ENCODE assay signal across 28 cellular contexts in genomic region chr21:20874202-20874601, GRCh38.
"Had no signal": no experiment of that assay in that cellular context is flagged by ENCODE, and none has a peak within 500 bp of the region (broad histone marks: within the 10 kb centered on the region; RNA-seq: fewer than 3 reads in every experiment).

No MANE protein-coding gene starts in this region.

- H3K4me1 ChIP-seq: colonic mucosa, esophagus squamous epithelium, gastrocnemius medialis, heart right ventricle, left lung, lower lobe of right lung had no signal

- H3K27me3 Mint-ChIP-seq: dendritic cell treated with granulocyte-macrophage colony-stimulating factor and Interleukin-4, amounts not matched to agents 40 ng/mL and 50 ng/mL, for 4 days; effector memory CD8-positive, alpha-beta T cell; naive B cell had no signal

- H3K4me3 ChIP-seq: colonic mucosa, esophagus squamous epithelium, gastrocnemius medialis, heart right ventricle, left lung, lower lobe of right lung, mucosa of descending colon had no signal

- H3K36me3 Mint-ChIP-seq: immature natural killer cell, mesothelial cell of epicardium, naive B cell had no signal

- H3K27ac ChIP-seq: colonic mucosa, epithelial cell of prostate, esophagus squamous epithelium, gastrocnemius medialis, heart right ventricle, left lung, lower lobe of right lung had no signal

- H3K27ac Mint-ChIP-seq: dendritic cell treated with granulocyte-macrophage colony-stimulating factor and Interleukin-4, amounts not matched to agents 40 ng/mL and 50 ng/mL, for 4 days; effector memory CD8-positive, alpha-beta T cell; endodermal cell; immature natural killer cell; mesothelial cell of epicardium; naive B cell had no signal

- H3K4me3 Mint-ChIP-seq: dendritic cell treated with granulocyte-macrophage colony-stimulating factor and Interleukin-4, amounts not matched to agents 40 ng/mL and 50 ng/mL, for 4 days; effector memory CD8-positive, alpha-beta T cell; endodermal cell; immature natural killer cell; mesothelial cell of epicardium; naive B cell had no signal

- H3K4me1 Mint-ChIP-seq: endodermal cell, immature natural killer cell, naive B cell had no signal

- H3K36me3 ChIP-seq: colonic mucosa, esophagus squamous epithelium, gastrocnemius medialis, heart right ventricle, left lung, lower lobe of right lung had no signal

- H3K9me3 Mint-ChIP-seq: endodermal cell, mesothelial cell of epicardium had no signal

- H3K9me3 ChIP-seq: colonic mucosa, esophagus squamous epithelium, gastrocnemius medialis, heart right ventricle, left lung, lower lobe of right lung, mucosa of descending colon had no signal

- DNase-seq: colonic mucosa; cortex of kidney; effector CD8-positive, alpha-beta T cell; effector memory CD8-positive, alpha-beta T cell; endodermal cell; erythroblast; esophagus squamous epithelium; foreskin fibroblast; foreskin melanocyte; gastrocnemius medialis; glutamatergic neuron; head of caudate nucleus; heart right ventricle; hippocampal formation; immature natural killer cell; islet precursor cell; kidney; kidney glomerular epithelial cell; left ventricle myocardium superior; lower lobe of right lung; mesenchymal stem cell; mucosa of descending colon; naive B cell had no signal

- H3K27me3 ChIP-seq: colonic mucosa, esophagus squamous epithelium, gastrocnemius medialis, heart right ventricle, left lung had no signal

- ATAC-seq: effector memory CD8-positive, alpha-beta T cell; esophagus mucosa; gastrocnemius medialis; heart right ventricle; left lung; left ventricle myocardium superior; lower lobe of right lung; mucosa of descending colon had no signal
